In genomic region chr6:27281569-27281968, GRCh38 we compare ENCODE assay signal across 1 cellular context.
TF ChIP-seq lines count a peak whose summit lies in the region.

No MANE protein-coding gene starts in this region.

TF ChIP-seq in GM23338, 12 proteins besides CTCF, POLR2A, EP300 and RAD21 (continued from another document):
- no peak for TF ChIP-seq EZH2phosphoT487 (IDR thresholded peaks at IDR 0.05; ENCODE audit: unreplicated experiment)
- no peak for TF ChIP-seq CREB1 (CRISPR knock-in tag; IDR thresholded peaks at IDR 0.05; ENCODE audit: low read depth)
- no peak for TF ChIP-seq ZNF114 (CRISPR knock-in tag; IDR thresholded peaks at IDR 0.05)
- TF ChIP-seq ZNF462 (CRISPR knock-in tag; IDR thresholded peaks at IDR 0.05): no peak
- TF ChIP-seq ETS1 (IDR thresholded peaks at IDR 0.05): no peak
- no peak for TF ChIP-seq EZH2 (IDR thresholded peaks at IDR 0.05; ENCODE audit: low read depth, unreplicated experiment)
- no peak for TF ChIP-seq JUNB (IDR thresholded peaks at IDR 0.05; ENCODE audit: unreplicated experiment)
- TF ChIP-seq POLR2AphosphoS5 (IDR thresholded peaks at IDR 0.05; ENCODE audit: low read depth): no peak
TF ChIP-seq in GM23338: peak in this region for 0.
